ENCODE assay signal across 17 cellular contexts in the genomic region with DNA sequence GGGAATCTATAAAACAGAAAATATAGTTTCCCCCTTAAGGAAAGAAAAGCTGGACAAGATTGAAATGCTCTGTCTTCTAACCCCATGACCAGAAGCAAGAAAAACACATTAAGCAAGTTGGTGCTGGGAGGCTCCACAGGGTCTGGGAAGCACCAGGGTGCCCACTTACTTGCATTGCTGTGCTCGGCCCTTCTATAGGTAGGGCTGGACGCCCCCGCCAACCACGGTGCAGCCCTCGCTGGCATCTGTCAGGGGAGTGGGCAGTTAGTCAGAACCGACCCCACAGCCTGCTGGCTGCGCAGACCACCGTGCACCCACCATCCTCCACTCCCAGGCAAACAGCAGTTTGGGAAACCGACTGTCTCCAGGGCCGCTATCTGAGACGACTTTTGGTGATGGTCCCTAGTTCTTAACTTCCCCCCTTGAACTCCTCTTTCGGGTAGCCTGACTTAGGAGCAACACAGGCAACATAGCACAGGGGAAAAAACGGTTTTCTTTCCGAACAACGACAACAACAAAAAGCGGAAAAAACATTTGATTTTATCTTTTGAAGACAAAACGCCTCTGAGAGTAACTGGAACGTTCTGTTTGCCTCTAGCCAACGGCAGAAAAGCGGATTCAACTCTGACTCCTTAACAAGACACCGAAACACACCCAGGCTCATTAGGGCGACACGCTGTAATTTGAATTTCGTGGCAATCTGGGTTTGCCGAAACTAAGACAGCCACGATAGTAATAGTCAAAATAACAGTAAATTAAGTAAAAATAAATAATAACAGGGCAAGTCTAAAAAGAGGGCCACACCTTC. TPM values are rescaled to one million over a fixed set of nuclear protein-coding genes. Genes with fewer than 3 reads are reported as not detected.
A peak's percentile ranks its signal among the peaks of the same experiment; 100 is the strongest.
DNase-seq lines count a peak whose midpoint lies in the region; ATAC-seq and TF ChIP-seq lines count a peak whose summit lies in the region.
"Had no signal": no experiment of that assay in that cellular context is flagged by ENCODE, and none has a peak within 500 bp of the region (broad histone marks: within the 10 kb centered on the region; RNA-seq: fewer than 3 reads in every experiment).

No MANE protein-coding gene starts in this region.

- ATAC-seq in GM18870 (IDR thresholded peaks at IDR 0.05; ENCODE audit: unreplicated experiment), result no peak
- ATAC-seq: activated T-helper 17 cell treated with anti-CD3 and anti-CD28 coated beads, Interleukin-2, amount 50 U/mL, for 72 hours; K562; stimulated activated naive B cell treated with anti-CD40 and anti-IgM and Interleukin-4, amounts not matched to agents 10 μg/mL and 1 μg/mL and 100 μg/mL, for 72 hours had no signal

- H3K9ac ChIP-seq in HUES6 (ENCODE audit: low read length) (no peak overlapping the region), iPS-18a (ENCODE audit: low read length) (no peak overlapping the region)

- peaks cover 40% of the 10 kb centered on the region for H3K36me3 ChIP-seq in HUES6 (ENCODE audit: control insufficient read depth, insufficient read depth, low read length)
- H3K36me3 ChIP-seq in iPS-18a (ENCODE audit: control insufficient read depth, low read depth, low read length), result peaks cover 53% of the 10 kb centered on the region
- H3K36me3 ChIP-seq in stomach, result no peaks in the 10 kb centered on the region

- peak; percentile 36 for DNase-seq in astrocyte of the spinal cord (ENCODE audit: low read depth, low spot score)
- DNase-seq in stomach, result no peak
- DNase-seq in DMS 273 treated with DMSO at 0.1 percent for 48 hours (lab: John Stamatoyannopoulos, UW), result no peak
- no peak for DNase-seq in NCI-H1092 treated with DMSO at 0.1 percent for 48 hours (lab: John Stamatoyannopoulos, UW)
- DNase-seq: activated CD4-positive, alpha-beta T cell treated with anti-CD3 and anti-CD28 coated beads for 48 hours; amniotic stem cell; DMS79 treated with DMSO at 0.1 percent for 48 hours; midbrain; SHP77 treated with DMSO at 0.1 percent for 48 hours; small intestine; stimulated activated naive B cell treated with anti-CD40 and anti-IgM and Interleukin-4, amounts not matched to agents 10 μg/mL and 1 μg/mL and 100 μg/mL, for 72 hours had no signal

- TF ChIP-seq EP300 in stomach (IDR thresholded peaks at IDR 0.05), result no peak

- H3K27ac ChIP-seq in HUES6 (ENCODE audit: low read depth, low read length) (no peak overlapping the region), iPS-18a (ENCODE audit: low read length) (no peak overlapping the region), stomach (peak overlapping the region; percentile 25 to 89 (median 73))

- TF ChIP-seq CTCF in astrocyte of the spinal cord (IDR thresholded peaks at IDR 0.05; ENCODE audit: low read depth, low read length) (no peak), stomach (IDR thresholded peaks at IDR 0.05) (no peak)

- TF ChIP-seq POLR2A in stomach (IDR thresholded peaks at IDR 0.05), result no peak

- in situ Hi-C loops in astrocyte of the spinal cord (cut with HindIII; ENCODE audit: low sequenced_read_pairs), result no loop called here

- intact Hi-C loops in stomach (cut with DNase I; ENCODE audit: low total_unique reads), result no loop called here

- no peaks in the 10 kb centered on the region for H3K9me3 ChIP-seq in HUES6 (ENCODE audit: control insufficient read depth, insufficient read depth, low read depth, low read length)
- H3K9me3 ChIP-seq in iPS-18a (ENCODE audit: control insufficient read depth, low read depth, low read length), result no peaks in the 10 kb centered on the region
- H3K9me3 ChIP-seq in stomach, result no peaks in the 10 kb centered on the region

- peak overlapping the region; percentile 85 for H3K4me3 ChIP-seq in HUES6 (ENCODE audit: low read depth, low read length)
- peak overlapping the region; percentile 42 for H3K4me3 ChIP-seq in astrocyte of the spinal cord (ENCODE audit: low read depth, low read length)
- peak overlapping the region; percentile 43 for H3K4me3 ChIP-seq in iPS-18a (ENCODE audit: low read length)
- H3K4me3 ChIP-seq in stomach, result peak overlapping the region; percentile 48 to 68 (median 58)
- H3K4me3 ChIP-seq: K562 had no signal

- H3K4me1 ChIP-seq in HUES6 (ENCODE audit: control insufficient read depth, insufficient read depth, low read length) (peaks cover 30% of the 10 kb centered on the region), iPS-18a (ENCODE audit: control insufficient read depth, low read depth, low read length) (peaks cover 18% of the 10 kb centered on the region), stomach (peaks cover 13 to 54% (median 35%) of the 10 kb centered on the region in 4 donors)

- 6 to 19% (median 9%) methylated on average over 22 to 26 of the region's 26 CpGs for WGBS in stomach, 5 donors

- peaks cover 52% of the 10 kb centered on the region for H3K27me3 ChIP-seq in HUES6 (ENCODE audit: control insufficient read depth, insufficient read depth, low read length)
- peaks cover 48% of the 10 kb centered on the region for H3K27me3 ChIP-seq in iPS-18a (ENCODE audit: control insufficient read depth, insufficient read depth, low read length)
- H3K27me3 ChIP-seq in stomach, result peaks cover 19 to 98% (median 55%) of the 10 kb centered on the region in 3 donors

RNA-seq across cellular contexts. Expression of a gene that starts 3.9 kb away (rescaled TPM):
- 100 to 1,000 TPM in 1 of 5 donors, 10 to 100 TPM in 2, 1 to 10 TPM in 1, not detected in 1; 7.0 to 143 (median 40.7) TPM for total RNA-seq in stomach
- 1 to 10 TPM; 7.0 to 8.6 (median 8.2) TPM for polyA plus RNA-seq in stomach
- total RNA-seq: activated T-helper 17 cell treated with anti-CD3 and anti-CD28 coated beads, Interleukin-2, amount 50 U/mL, for 72 hours; T-helper 2 cell treated with Interferon-gamma antibody and Interleukin-4, amounts not matched to agents 100 ng/mL and 5 ng/mL, for 36 hours had no signal
- polyA plus RNA-seq: K562 had no signal

Comparison
In these comparisons a context has a peak if more than half of its experiments do, and no peak if none do; other contexts are left out.
1. H3K27ac ChIP-seq: peak in stomach (5 of 5); none in HUES6 (single experiment) and iPS-18a (single experiment).
2. Peak in every context shown above with its lines, with median percentiles within 50 percentile points of each other: H3K4me3 ChIP-seq.